Comparison of ENCODE assay signal across 27 cellular contexts in the genomic region with DNA sequence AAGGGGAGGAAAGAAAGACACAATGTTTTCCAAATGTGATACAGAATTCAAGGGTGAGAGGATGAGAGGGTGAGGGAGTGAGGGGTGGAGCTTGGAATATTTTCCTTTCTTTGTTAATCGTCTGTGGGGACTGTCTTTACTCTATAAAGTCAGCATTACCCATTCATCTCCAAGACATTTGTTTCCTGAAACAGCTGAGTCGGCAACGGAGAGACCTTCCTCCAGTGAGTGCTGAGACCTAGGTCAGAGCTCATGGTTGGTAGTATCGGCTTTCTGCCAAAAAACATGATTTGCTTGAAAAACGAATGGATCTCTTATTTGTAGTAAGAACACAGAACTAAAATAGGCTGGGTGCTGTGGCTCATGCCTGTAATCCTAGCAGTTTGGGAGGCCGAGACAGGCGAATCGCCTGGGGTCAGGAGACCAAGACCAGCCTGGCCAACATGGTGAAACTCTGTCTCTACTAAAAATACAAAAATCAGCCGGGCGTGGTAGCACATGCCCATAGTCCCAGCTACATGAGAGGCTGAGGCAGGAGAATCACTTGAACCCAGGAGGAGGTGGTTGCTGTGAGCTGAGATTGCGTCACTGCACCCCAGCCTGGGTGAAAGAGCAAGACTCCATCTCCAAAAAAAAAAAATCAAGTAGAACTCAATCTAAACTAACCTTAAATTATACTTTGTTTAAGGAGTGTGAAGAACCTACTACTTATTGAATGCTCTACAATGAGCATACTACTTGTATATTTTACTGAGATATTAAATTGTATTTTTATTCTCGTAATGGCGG. TPM values are rescaled to one million over a fixed set of nuclear protein-coding genes. Genes with fewer than 3 reads are reported as not detected.
DNase-seq lines count a peak whose midpoint lies in the region; ATAC-seq, FAIRE-seq and TF ChIP-seq lines count a peak whose summit lies in the region.
"Had no signal": no experiment of that assay in that cellular context is flagged by ENCODE, and none has a peak within 500 bp of the region (broad histone marks: within the 10 kb centered on the region; RNA-seq: fewer than 3 reads in every experiment).

No MANE protein-coding gene starts in this region.

- H3K27me3 ChIP-seq in PC-3 (ENCODE audit: low read length) (no peaks in the 10 kb centered on the region), endothelial cell of umbilical vein (ENCODE audit: control insufficient read depth in 2 of 2, insufficient read depth in 2 of 2, low read length in 2 of 2) (peaks cover 3% of the 10 kb centered on the region in 2 experiments), tibial nerve (no peaks in the 10 kb centered on the region)

- H3K9me3 ChIP-seq in PC-3 (ENCODE audit: low read length), result no peaks in the 10 kb centered on the region
- no peaks in the 10 kb centered on the region for H3K9me3 ChIP-seq in endothelial cell of umbilical vein (replicated peaks; ENCODE audit: control insufficient read depth, insufficient read depth, low read length)
- H3K9me3 ChIP-seq in tibial nerve, result no peaks in the 10 kb centered on the region
- H3K9me3 ChIP-seq: suprapubic skin had no signal

- H3K4me3 ChIP-seq in PC-3 (ENCODE audit: low read length) (no peak overlapping the region), endothelial cell of umbilical vein (replicated peaks in 1 of 3; ENCODE audit: insufficient read depth in 1 of 3, low read depth in 1 of 3, low read length in 3 of 3) (no peak overlapping the region), tibial nerve (no peak overlapping the region)
- H3K4me3 ChIP-seq: suprapubic skin had no signal

- no peaks in the 10 kb centered on the region for H3F3A ChIP-seq in PC-3 (ENCODE audit: low read length, unreplicated experiment)

- H3K79me2 ChIP-seq in PC-3 (ENCODE audit: low read length) (no peaks in the 10 kb centered on the region), endothelial cell of umbilical vein (ENCODE audit: control insufficient read depth, insufficient read depth, low read length) (no peaks in the 10 kb centered on the region)

- no peaks in the 10 kb centered on the region for H3K9me2 ChIP-seq in PC-3 (replicated peaks; ENCODE audit: low read length)

- H3K27ac Mint-ChIP-seq in nephron progenitor cell, result peak overlapping the region; percentile 98
- H3K27ac Mint-ChIP-seq: activated naive CD4-positive, alpha-beta T cell treated with anti-CD3 and anti-CD28 coated beads, Interleukin-2, amount 50 U/mL, for 24 hours; activated T-cell treated with anti-CD3 and anti-CD28 coated beads, Interleukin-2, amount 50 U/mL, for 72 hours; natural killer cell; T-cell had no signal

- CTCF ChIA-PET in PC-3 (lab: Charles Lee), result no interaction called here
- CTCF ChIA-PET in endothelial cell of umbilical vein (lab: Charles Lee), result interaction anchor here (0.7 to 1.4 kb wide), 2 partner anchors 84 to 141 kb away, joined by 4 to 5 read pairs; no protein-coding TSS in a partner anchor

- no peak overlapping the region for H3K4me2 ChIP-seq in PC-3 (ENCODE audit: low read length)
- H3K4me2 ChIP-seq in endothelial cell of umbilical vein (ENCODE audit: insufficient read depth, low read length), result no peak overlapping the region

- dilution Hi-C loops in endothelial cell of umbilical vein (cut with MboI; ENCODE audit: extremely low pct_ligation_motif_present, low sequenced_read_pairs), result no loop called here

- H3K9ac ChIP-seq in PC-3 (ENCODE audit: low read length) (no peak overlapping the region), endothelial cell of umbilical vein (replicated peaks; ENCODE audit: extremely low read depth, insufficient read depth, low read length) (no peak overlapping the region)

- DNase-seq in PC-3 (no peak), endothelial cell of umbilical vein (ENCODE audit: low read depth, low spot score) (peak; percentile 15), nephron progenitor cell (peak; percentile 9), NCI-H446 (lab: John Stamatoyannopoulos, UW) (no peak), tibial nerve (ENCODE audit: low spot score in 2 of 2) (no peak)
- DNase-seq: activated CD4-positive, alpha-beta T cell treated with anti-CD3 and anti-CD28 coated beads for 1 hour; activated CD8-positive, alpha-beta memory T cell treated with anti-CD3 and anti-CD28 coated beads for 24 hours; activated T-cell treated with anti-CD3 and anti-CD28 coated beads, Interleukin-2, amount 50 U/mL, for 72 hours; DMS79; effector memory CD4-positive, alpha-beta T cell; Kasumi-1; mesendoderm; natural killer cell; NCI-H1092; NCI-H187 treated with DMSO at 0.1 percent for 48 hours; NCI-H748 treated with DMSO at 0.1 percent for 48 hours; posterior cingulate gyrus; stimulated activated CD4-positive, alpha-beta T cell treated with anti-CD3 and anti-CD28 coated beads, Interleukin-1b, Interleukin-23, amount 100 ng/mL, for 48 hours; T-cell had no signal

- no peak for FAIRE-seq in endothelial cell of umbilical vein (lab: Jason Lieb, UNC)
- FAIRE-seq: keratinocyte, TTC549 had no signal

- H2AFZ ChIP-seq in PC-3 (ENCODE audit: low read length), result peak overlapping the region; percentile 32; the same call in 1 of the 2 replicates
- no peak overlapping the region for H2AFZ ChIP-seq in endothelial cell of umbilical vein (ENCODE audit: low read depth, low read length)

- no peaks in the 10 kb centered on the region for H4K20me1 ChIP-seq in PC-3 (ENCODE audit: low read length)
- no peaks in the 10 kb centered on the region for H4K20me1 ChIP-seq in endothelial cell of umbilical vein (replicated peaks; ENCODE audit: control insufficient read depth, extremely low read depth, insufficient read depth, low read length)

- intact Hi-C loops in PC-3 (cut with micrococcal nuclease) (loop anchor here (5.0 kb wide), 1 partner anchor 43 kb away; no protein-coding TSS in a partner anchor), endothelial cell of umbilical vein (cut with micrococcal nuclease) (no loop called here)

- peaks cover 11% of the 10 kb centered on the region; the same call in 1 of the 2 replicates for H3K4me1 ChIP-seq in PC-3 (ENCODE audit: insufficient read depth, low read length)
- no peaks in the 10 kb centered on the region for H3K4me1 ChIP-seq in endothelial cell of umbilical vein (ENCODE audit: control insufficient read depth, extremely low read depth, insufficient read depth, low read length)
- H3K4me1 ChIP-seq in tibial nerve, result peaks cover 0 to 24% (median 7%) of the 10 kb centered on the region in 4 donors
- H3K4me1 ChIP-seq: suprapubic skin had no signal

- no peaks in the 10 kb centered on the region for H3K9me1 ChIP-seq in endothelial cell of umbilical vein (replicated peaks; ENCODE audit: control insufficient read depth, extremely low read depth, insufficient read depth, low read length)

- no TSS peak for BruUV-seq in PC-3 (replicated peaks; lab: Mats Ljungman, UMichigan)
- BruUV-seq in endothelial cell of umbilical vein (replicated peaks; lab: Mats Ljungman, UMichigan), result no TSS peak

- peaks cover 13% of the 10 kb centered on the region for H3K27me3 Mint-ChIP-seq in nephron progenitor cell (ENCODE audit: low read depth, poor library complexity)

- peak overlapping the region; percentile 50 for H3K4me3 Mint-ChIP-seq in nephron progenitor cell
- H3K4me3 Mint-ChIP-seq: activated naive CD4-positive, alpha-beta T cell treated with anti-CD3 and anti-CD28 coated beads, Interleukin-2, amount 50 U/mL, for 24 hours; activated T-cell treated with anti-CD3 and anti-CD28 coated beads, Interleukin-2, amount 50 U/mL, for 72 hours; natural killer cell; T-cell had no signal

- peaks cover 47% of the 10 kb centered on the region for H3K4me1 Mint-ChIP-seq in nephron progenitor cell
- H3K4me1 Mint-ChIP-seq: natural killer cell, T-cell had no signal

- H3K9me3 Mint-ChIP-seq in nephron progenitor cell, result peaks cover 4% of the 10 kb centered on the region
- H3K9me3 Mint-ChIP-seq: activated naive CD4-positive, alpha-beta T cell treated with anti-CD3 and anti-CD28 coated beads, Interleukin-2, amount 50 U/mL, for 24 hours; activated T-cell treated with anti-CD3 and anti-CD28 coated beads, Interleukin-2, amount 50 U/mL, for 72 hours; natural killer cell; T-cell had no signal

- no peak for TF ChIP-seq POLR2A in endothelial cell of umbilical vein (IDR thresholded peaks at IDR 0.05; ENCODE audit: low read depth, low read length)
- no peak for TF ChIP-seq POLR2A in tibial nerve (IDR thresholded peaks at IDR 0.05)

- POLR2A ChIA-PET in PC-3 (lab: Charles Lee; ENCODE audit: unreplicated experiment), result no interaction called here
- POLR2A ChIA-PET in endothelial cell of umbilical vein (lab: Charles Lee), result no interaction called here

- 33 to 39% methylated on average over 13 of the region's 13 CpGs for WGBS in tibial nerve, 2 donors

- TF ChIP-seq EP300 in tibial nerve (IDR thresholded peaks at IDR 0.05), result no peak

- no peaks in the 10 kb centered on the region for H3K36me3 Mint-ChIP-seq in nephron progenitor cell (ENCODE audit: low read depth)
- H3K36me3 Mint-ChIP-seq: activated naive CD4-positive, alpha-beta T cell treated with anti-CD3 and anti-CD28 coated beads, Interleukin-2, amount 50 U/mL, for 24 hours; natural killer cell; T-cell had no signal

- H3K36me3 ChIP-seq in PC-3 (ENCODE audit: low read depth, low read length) (no peaks in the 10 kb centered on the region), endothelial cell of umbilical vein (ENCODE audit: control insufficient read depth in 2 of 2, extremely low read depth in 1 of 2, insufficient read depth in 2 of 2, low read length in 2 of 2) (no peaks in the 10 kb centered on the region), tibial nerve (no peaks in the 10 kb centered on the region)
- H3K36me3 ChIP-seq: suprapubic skin had no signal

- H3K27ac ChIP-seq in PC-3 (ENCODE audit: low read length) (no peak overlapping the region), endothelial cell of umbilical vein (ENCODE audit: insufficient read depth, low read depth, low read length) (no peak overlapping the region), tibial nerve (peak overlapping the region in 1 of 4 donors; percentile 9)
- H3K27ac ChIP-seq: suprapubic skin had no signal

- TF ChIP-seq CTCF in PC-3 (conservative IDR thresholded peaks at IDR 0.05; ENCODE audit: low read depth, low read length), result no peak
- no peak for TF ChIP-seq CTCF in endothelial cell of umbilical vein (IDR thresholded peaks at IDR 0.05; ENCODE audit: extremely low read depth in 1 of 2, insufficient read depth in 1 of 2, low read depth in 1 of 2, low read length in 2 of 2)
- TF ChIP-seq CTCF in nephron progenitor cell (IDR thresholded peaks at IDR 0.05), result no peak
- TF ChIP-seq CTCF in tibial nerve (IDR thresholded peaks at IDR 0.05), result no peak

- ATAC-seq in PC-3 (no peak), HG03432 (IDR thresholded peaks at IDR 0.05; ENCODE audit: unreplicated experiment) (no peak), HG03439 (IDR thresholded peaks at IDR 0.05; ENCODE audit: unreplicated experiment) (no peak)
- ATAC-seq: activated T-cell treated with anti-CD3 and anti-CD28 coated beads, Interleukin-2, amount 50 U/mL, for 72 hours; natural killer cell; T-cell had no signal

RNA-seq across cellular contexts. Expression of a gene that starts 30.3 kb away (rescaled TPM):
- total RNA-seq in PC-3 (2014; rRNA removed), result 0.69 TPM in 1 of 2 replicates, not detected in the other
- not detected in 2 replicates for total RNA-seq in endothelial cell of umbilical vein
- not detected in 2 replicates for polyA plus RNA-seq in endothelial cell of umbilical vein
- not detected in 2 replicates for polyA plus RNA-seq in endothelial cell of umbilical vein (2011; cell fraction: cytosol; rRNA removed)
- polyA plus RNA-seq in endothelial cell of umbilical vein (2011; cell fraction: nucleus; rRNA removed), result not detected in 2 replicates
- polyA plus RNA-seq in endothelial cell of umbilical vein (2012), result not detected in 2 replicates
- not detected in 2 replicates for polyA minus RNA-seq in endothelial cell of umbilical vein
- not detected for polyA minus RNA-seq in endothelial cell of umbilical vein (2011; cell fraction: cytosol; rRNA and poly(A)+ RNA removed)
- not detected in 2 replicates for polyA minus RNA-seq in endothelial cell of umbilical vein (2011; cell fraction: nucleus; rRNA and poly(A)+ RNA removed)
- total RNA-seq in tibial nerve, result not detected
- total RNA-seq: activated T-cell treated with anti-CD3 and anti-CD28 coated beads, Interleukin-2, amount 50 U/mL, for 72 hours; cerebellum; natural killer cell; skeletal muscle tissue; T-cell had no signal
- polyA plus RNA-seq: keratinocyte had no signal

RNA-seq across cellular contexts. Expression of a gene that starts 36.8 kb away (rescaled TPM):
- total RNA-seq in PC-3 (2014; rRNA removed), result 9.7 and 9.9 TPM in 2 replicates
- total RNA-seq in endothelial cell of umbilical vein, result 8.1 and 10.6 TPM in 2 replicates
- 3.0 and 3.1 TPM in 2 replicates for polyA plus RNA-seq in endothelial cell of umbilical vein
- polyA plus RNA-seq in endothelial cell of umbilical vein (2011; cell fraction: cytosol; rRNA removed), result 2.0 and 2.3 TPM in 2 replicates
- polyA plus RNA-seq in endothelial cell of umbilical vein (2011; cell fraction: nucleus; rRNA removed), result 11.6 and 12.2 TPM in 2 replicates
- 4.0 and 5.2 TPM in 2 replicates for polyA plus RNA-seq in endothelial cell of umbilical vein (2012)
- polyA minus RNA-seq in endothelial cell of umbilical vein, result 5.9 and 9.8 TPM in 2 replicates
- polyA minus RNA-seq in endothelial cell of umbilical vein (2011; cell fraction: cytosol; rRNA and poly(A)+ RNA removed), result 3.3 TPM
- polyA minus RNA-seq in endothelial cell of umbilical vein (2011; cell fraction: nucleus; rRNA and poly(A)+ RNA removed), result 8.6 and 16.9 TPM in 2 replicates
- total RNA-seq in tibial nerve, result 1 to 10 TPM; 4.6 to 6.1 (median 5.4) TPM

RNA-seq across cellular contexts. Expression of a gene that starts 45.6 kb away (rescaled TPM):
- 16.0 and 19.7 TPM in 2 replicates for total RNA-seq in PC-3 (2014; rRNA removed)
- total RNA-seq in endothelial cell of umbilical vein, result 9.0 and 10.3 TPM in 2 replicates
- 7.6 and 8.3 TPM in 2 replicates for polyA plus RNA-seq in endothelial cell of umbilical vein
- polyA plus RNA-seq in endothelial cell of umbilical vein (2011; cell fraction: cytosol; rRNA removed), result 6.8 and 7.7 TPM in 2 replicates
- polyA plus RNA-seq in endothelial cell of umbilical vein (2011; cell fraction: nucleus; rRNA removed), result 8.0 and 11.9 TPM in 2 replicates
- 4.7 and 6.3 TPM in 2 replicates for polyA plus RNA-seq in endothelial cell of umbilical vein (2012)
- polyA minus RNA-seq in endothelial cell of umbilical vein, result 6.8 and 6.9 TPM in 2 replicates
- polyA minus RNA-seq in endothelial cell of umbilical vein (2011; cell fraction: cytosol; rRNA and poly(A)+ RNA removed), result 16.6 TPM
- polyA minus RNA-seq in endothelial cell of umbilical vein (2011; cell fraction: nucleus; rRNA and poly(A)+ RNA removed), result 5.1 and 10.2 TPM in 2 replicates
- 10 to 100 TPM; 19.3 to 37.5 (median 29.3) TPM for total RNA-seq in tibial nerve

Comparison
In these comparisons a context has a peak if more than half of its experiments do, and no peak if none do; other contexts are left out.
1. DNase-seq: peak in endothelial cell of umbilical vein (single experiment) and nephron progenitor cell (single experiment); none in PC-3 (single experiment), NCI-H446 (0 of 2) and tibial nerve (0 of 2).